Comparison of ENCODE assay signal across 1 cellular context in genomic region chr5:117220730-117221129, GRCh38.
TF ChIP-seq lines count a peak whose summit lies in the region.

No MANE protein-coding gene starts in this region.

TF ChIP-seq in HEK293, 187 proteins besides CTCF, POLR2A, EP300 and RAD21 (continued from another document):
- TF ChIP-seq, protein P1, sequence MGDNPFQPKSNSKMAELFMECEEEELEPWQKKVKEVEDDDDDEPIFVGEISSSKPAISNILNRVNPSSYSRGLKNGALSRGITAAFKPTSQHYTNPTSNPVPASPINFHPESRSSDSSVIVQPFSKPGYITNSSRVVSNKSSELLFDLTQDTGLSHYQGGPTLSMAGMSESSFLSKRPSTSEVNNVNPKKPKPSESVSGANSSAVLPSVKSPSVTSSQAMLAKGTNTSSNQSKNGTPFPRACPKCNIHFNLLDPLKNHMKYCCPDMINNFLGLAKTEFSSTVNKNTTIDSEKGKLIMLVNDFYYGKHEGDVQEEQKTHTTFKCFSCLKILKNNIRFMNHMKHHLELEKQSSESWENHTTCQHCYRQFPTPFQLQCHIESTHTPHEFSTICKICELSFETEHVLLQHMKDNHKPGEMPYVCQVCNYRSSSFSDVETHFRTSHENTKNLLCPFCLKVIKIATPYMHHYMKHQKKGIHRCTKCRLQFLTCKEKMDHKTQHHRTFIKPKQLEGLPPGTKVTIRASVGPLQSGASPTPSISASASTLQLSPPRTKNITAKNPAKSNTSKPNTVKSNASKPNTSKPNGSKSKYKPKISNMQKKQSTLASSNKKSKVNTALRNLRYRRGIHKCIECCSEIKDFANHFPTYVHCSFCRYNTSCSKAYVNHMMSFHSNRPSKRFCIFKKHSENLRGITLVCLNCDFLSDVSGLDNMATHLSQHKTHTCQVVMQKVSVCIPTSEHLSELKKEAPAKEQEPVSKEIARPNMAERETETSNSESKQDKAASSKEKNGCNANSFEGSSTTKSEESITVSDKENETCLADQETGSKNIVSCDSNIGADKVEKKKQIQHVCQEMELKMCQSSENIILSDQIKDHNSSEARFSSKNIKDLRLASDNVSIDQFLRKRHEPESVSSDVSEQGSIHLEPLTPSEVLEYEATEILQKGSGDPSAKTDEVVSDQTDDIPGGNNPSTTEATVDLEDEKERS (tag by site-specific recombination; IDR thresholded peaks at IDR 0.05), result no peak
- TF ChIP-seq ZNF776 (tag by site-specific recombination; IDR thresholded peaks at IDR 0.05; ENCODE audit: borderline replicate concordance), result no peak
- TF ChIP-seq GLIS1 (tag by site-specific recombination; IDR thresholded peaks at IDR 0.05), result peak; percentile 53; the same call in 1 of the 2 replicates
- TF ChIP-seq, protein P2, sequence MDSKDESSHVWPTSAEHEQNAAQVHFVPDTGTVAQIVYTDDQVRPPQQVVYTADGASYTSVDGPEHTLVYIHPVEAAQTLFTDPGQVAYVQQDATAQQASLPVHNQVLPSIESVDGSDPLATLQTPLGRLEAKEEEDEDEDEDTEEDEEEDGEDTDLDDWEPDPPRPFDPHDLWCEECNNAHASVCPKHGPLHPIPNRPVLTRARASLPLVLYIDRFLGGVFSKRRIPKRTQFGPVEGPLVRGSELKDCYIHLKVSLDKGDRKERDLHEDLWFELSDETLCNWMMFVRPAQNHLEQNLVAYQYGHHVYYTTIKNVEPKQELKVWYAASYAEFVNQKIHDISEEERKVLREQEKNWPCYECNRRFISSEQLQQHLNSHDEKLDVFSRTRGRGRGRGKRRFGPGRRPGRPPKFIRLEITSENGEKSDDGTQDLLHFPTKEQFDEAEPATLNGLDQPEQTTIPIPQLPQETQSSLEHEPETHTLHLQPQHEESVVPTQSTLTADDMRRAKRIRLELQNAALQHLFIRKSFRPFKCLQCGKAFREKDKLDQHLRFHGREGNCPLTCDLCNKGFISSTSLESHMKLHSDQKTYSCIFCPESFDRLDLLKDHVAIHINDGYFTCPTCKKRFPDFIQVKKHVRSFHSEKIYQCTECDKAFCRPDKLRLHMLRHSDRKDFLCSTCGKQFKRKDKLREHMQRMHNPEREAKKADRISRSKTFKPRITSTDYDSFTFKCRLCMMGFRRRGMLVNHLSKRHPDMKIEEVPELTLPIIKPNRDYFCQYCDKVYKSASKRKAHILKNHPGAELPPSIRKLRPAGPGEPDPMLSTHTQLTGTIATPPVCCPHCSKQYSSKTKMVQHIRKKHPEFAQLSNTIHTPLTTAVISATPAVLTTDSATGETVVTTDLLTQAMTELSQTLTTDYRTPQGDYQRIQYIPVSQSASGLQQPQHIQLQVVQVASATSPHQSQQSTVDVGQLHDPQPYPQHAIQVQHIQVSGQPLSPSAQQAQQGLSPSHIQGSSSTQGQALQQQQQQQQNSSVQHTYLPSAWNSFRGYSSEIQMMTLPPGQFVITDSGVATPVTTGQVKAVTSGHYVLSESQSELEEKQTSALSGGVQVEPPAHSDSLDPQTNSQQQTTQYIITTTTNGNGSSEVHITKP (tag by site-specific recombination; IDR thresholded peaks at IDR 0.05), result peak; percentile 15; the same call in 1 of the 2 replicates
- no peak for TF ChIP-seq REPIN1 (tag by site-specific recombination; IDR thresholded peaks at IDR 0.05; ENCODE audit: low read depth)
- TF ChIP-seq ATF2 (tag by site-specific recombination; IDR thresholded peaks at IDR 0.05; ENCODE audit: low read depth), result no peak
- no peak for TF ChIP-seq ZNF600 (tag by site-specific recombination; IDR thresholded peaks at IDR 0.05)
- peak; percentile 61 for TF ChIP-seq ZFHX2 (tag by site-specific recombination; conservative IDR thresholded peaks at IDR 0.05)
